Comparison of ENCODE assay signal across 8 cellular contexts in genomic region chr14:55133416-55133815, GRCh38. TPM values are rescaled to one million over a fixed set of nuclear protein-coding genes. Genes with fewer than 3 reads are reported as not detected.
DNase-seq lines count a peak whose midpoint lies in the region; ATAC-seq and TF ChIP-seq lines count a peak whose summit lies in the region.

No MANE protein-coding gene starts in this region.

- no peaks in the 10 kb centered on the region for H3K9me3 Mint-ChIP-seq in endodermal cell
- H3K9me3 Mint-ChIP-seq in CD8-positive, alpha-beta T cell, result no peaks in the 10 kb centered on the region

- peak; percentile 15 for TF ChIP-seq CTCF in DND-41 (IDR thresholded peaks at IDR 0.05; ENCODE audit: borderline replicate concordance, extremely low read depth, low read length, poor library complexity, severe bottlenecking)
- peak; percentile 52 for TF ChIP-seq CTCF in endodermal cell (conservative IDR thresholded peaks at IDR 0.05)
- TF ChIP-seq CTCF in CD8-positive, alpha-beta T cell (IDR thresholded peaks at IDR 0.05), result no peak

- H4K20me1 ChIP-seq in DND-41 (ENCODE audit: insufficient read depth, low read length), result no peaks in the 10 kb centered on the region

- WGBS in endodermal cell (ENCODE audit: insufficient coverage in 1 of 2, insufficient read length in 1 of 2), 2 experiments, result 92 to 100% methylated on average over 4 of the region's 4 CpGs
- no CpG with 5 or more reads among the region's 4 CpGs for WGBS in trophoblast cell (ENCODE audit: extremely low coverage, insufficient coverage, insufficient read length)

- intact Hi-C loops in CD8-positive, alpha-beta T cell (cut with DNase I, micrococcal nuclease), result loop anchor here in 1 of 2 experiments (2.0 kb wide), 1 partner anchor 45 kb away; no protein-coding TSS in a partner anchor

- H4K12ac ChIP-seq in trophoblast cell (ENCODE audit: low read depth, low read length), result no peak overlapping the region

- H3K4me1 Mint-ChIP-seq in endodermal cell, result peaks cover 5% of the 10 kb centered on the region
- H3K4me1 Mint-ChIP-seq in CD8-positive, alpha-beta T cell (ENCODE audit: low read depth), result peaks cover 12% of the 10 kb centered on the region

- no peak overlapping the region for H2BK12ac ChIP-seq in trophoblast cell (ENCODE audit: low read length)

- peak overlapping the region; percentile 73 for H3K4ac ChIP-seq in trophoblast cell (ENCODE audit: low read depth, low read length)

- no peak overlapping the region for H2AK5ac ChIP-seq in trophoblast cell (ENCODE audit: low read length)

- H4K91ac ChIP-seq in trophoblast cell (ENCODE audit: low read depth, low read length), result no peak overlapping the region

- CTCF ChIA-PET in CD8-positive, alpha-beta T cell (lab: Charles Lee), result interaction anchor here (0.7 kb wide), 1 partner anchor 44 kb away, joined by 3 read pairs; no protein-coding TSS in a partner anchor

- H2AFZ ChIP-seq in DND-41 (ENCODE audit: low read depth, low read length) (no peak overlapping the region), trophoblast cell (ENCODE audit: insufficient read depth, low read length, poor library complexity) (no peak overlapping the region)

- H3K4me2 ChIP-seq in DND-41 (ENCODE audit: insufficient read depth, low read length) (no peak overlapping the region), trophoblast cell (ENCODE audit: low read length) (no peak overlapping the region)

- ATAC-seq in DND-41 (ENCODE audit: insufficient read depth, low read depth) (no peak), left lobe of liver (no peak)
- ATAC-seq in CD8-positive, alpha-beta T cell, result no peak

- H3K27ac ChIP-seq in DND-41 (ENCODE audit: low read length) (no peak overlapping the region), endodermal cell (ENCODE audit: low read depth, low read length) (no peak overlapping the region), trophoblast cell (ENCODE audit: low read depth, low read length) (no peak overlapping the region)
- no peak overlapping the region for H3K27ac ChIP-seq in CD8-positive, alpha-beta T cell (ENCODE audit: low read depth, low read length)

- H3K23ac ChIP-seq in trophoblast cell (ENCODE audit: low read length), result no peak overlapping the region

- H3K36me3 ChIP-seq in DND-41 (ENCODE audit: insufficient read depth, low read length) (no peaks in the 10 kb centered on the region), endodermal cell (ENCODE audit: control insufficient read depth, insufficient read depth, low read length) (no peaks in the 10 kb centered on the region), trophoblast cell (ENCODE audit: control insufficient read depth in 1 of 2, insufficient read depth in 2 of 2, low read length in 2 of 2) (peaks cover 2 to 7% of the 10 kb centered on the region in 2 experiments)
- no peaks in the 10 kb centered on the region for H3K36me3 ChIP-seq in CD8-positive, alpha-beta T cell (ENCODE audit: insufficient read depth, low read length)

- no peak overlapping the region for H3K4me3 Mint-ChIP-seq in endodermal cell
- no peak overlapping the region for H3K4me3 Mint-ChIP-seq in CD8-positive, alpha-beta T cell

- no peak overlapping the region for H3K18ac ChIP-seq in trophoblast cell (ENCODE audit: low read length)

- POLR2A ChIA-PET in CD8-positive, alpha-beta T cell (lab: Charles Lee), result interaction anchor here (0.6 kb wide), 1 partner anchor 44 kb away, joined by 3 read pairs; no protein-coding TSS in a partner anchor

- H3K79me2 ChIP-seq in DND-41 (ENCODE audit: insufficient read depth, low read length), result no peaks in the 10 kb centered on the region
- peaks cover 11% of the 10 kb centered on the region for H3K79me2 ChIP-seq in trophoblast cell (ENCODE audit: control insufficient read depth, insufficient read depth, low read length, poor library complexity)

- H3K79me1 ChIP-seq in trophoblast cell (ENCODE audit: low read length), result peaks cover 11% of the 10 kb centered on the region

- H3K27me3 ChIP-seq in DND-41 (ENCODE audit: insufficient read depth, low read length, poor library complexity), result no peaks in the 10 kb centered on the region
- H3K27me3 ChIP-seq in endodermal cell (ENCODE audit: control insufficient read depth, insufficient read depth, low read length, poor library complexity, severe bottlenecking), result peaks cover 42% of the 10 kb centered on the region
- H3K27me3 ChIP-seq in trophoblast cell (ENCODE audit: insufficient read depth, low read length), result no peaks in the 10 kb centered on the region
- no peaks in the 10 kb centered on the region for H3K27me3 ChIP-seq in CD8-positive, alpha-beta T cell (ENCODE audit: insufficient read depth, low read length)

- H3K4me1 ChIP-seq in DND-41 (ENCODE audit: insufficient read depth, low read length) (no peaks in the 10 kb centered on the region), endodermal cell (ENCODE audit: control insufficient read depth, insufficient read depth, low read length) (no peaks in the 10 kb centered on the region), trophoblast cell (ENCODE audit: control insufficient read depth in 1 of 2, insufficient read depth in 2 of 2, low read length in 2 of 2) (peaks cover 13 to 23% of the 10 kb centered on the region in 2 experiments)
- peaks cover 8% of the 10 kb centered on the region for H3K4me1 ChIP-seq in CD8-positive, alpha-beta T cell (ENCODE audit: insufficient read depth, low read length)

- H3K4me3 ChIP-seq in DND-41 (ENCODE audit: low read depth in 1 of 2, low read length in 2 of 2) (no peak overlapping the region), endodermal cell (ENCODE audit: low read length) (no peak overlapping the region), trophoblast cell (ENCODE audit: low read depth, low read length) (no peak overlapping the region)
- H3K4me3 ChIP-seq in CD8-positive, alpha-beta T cell (ENCODE audit: low read depth, low read length), result no peak overlapping the region

- no peak overlapping the region for H2BK5ac ChIP-seq in trophoblast cell (ENCODE audit: low read depth, low read length, poor library complexity)

- no peaks in the 10 kb centered on the region for H3K36me3 Mint-ChIP-seq in endodermal cell (ENCODE audit: low read depth)
- H3K36me3 Mint-ChIP-seq in CD8-positive, alpha-beta T cell, result no peaks in the 10 kb centered on the region

- DNase-seq in DND-41, result no peak
- peak; percentile 30 for DNase-seq in NCI-H1048 (lab: John Stamatoyannopoulos, UW)
- DNase-seq in endodermal cell, result no peak
- peak; percentile 30 to 70 for DNase-seq in trophoblast cell
- DNase-seq in left lobe of liver (ENCODE audit: low spot score), result no peak
- DNase-seq in CD8-positive, alpha-beta T cell, result no peak
- DNase-seq in retina, result no peak
- no peak for DNase-seq in epidermal melanocyte (ENCODE audit: insufficient read length, low spot score)

- H3K9ac ChIP-seq in DND-41 (ENCODE audit: low read depth, low read length) (no peak overlapping the region), endodermal cell (ENCODE audit: extremely low read depth, low read length, poor library complexity, severe bottlenecking) (no peak overlapping the region), trophoblast cell (ENCODE audit: low read length) (no peak overlapping the region)

- H4K8ac ChIP-seq in trophoblast cell (ENCODE audit: low read depth, low read length), result no peak overlapping the region

- H3K27ac Mint-ChIP-seq in endodermal cell, result no peak overlapping the region
- H3K27ac Mint-ChIP-seq in CD8-positive, alpha-beta T cell, result no peak overlapping the region

- H2BK120ac ChIP-seq in trophoblast cell (ENCODE audit: insufficient read depth, low read length, poor library complexity), result no peak overlapping the region

- peaks cover 39% of the 10 kb centered on the region for H3K27me3 Mint-ChIP-seq in endodermal cell (ENCODE audit: insufficient read depth)
- peaks cover 23% of the 10 kb centered on the region for H3K27me3 Mint-ChIP-seq in CD8-positive, alpha-beta T cell (ENCODE audit: low read depth)

- no peak overlapping the region for H3K14ac ChIP-seq in trophoblast cell (ENCODE audit: low read length)

- H3K9me3 ChIP-seq in DND-41 (ENCODE audit: insufficient read depth, low read length, severe bottlenecking) (no peaks in the 10 kb centered on the region), endodermal cell (ENCODE audit: control insufficient read depth, low read length) (no peaks in the 10 kb centered on the region), trophoblast cell (ENCODE audit: insufficient read depth, low read depth, low read length) (no peaks in the 10 kb centered on the region)
- H3K9me3 ChIP-seq in CD8-positive, alpha-beta T cell (ENCODE audit: low read length), result no peaks in the 10 kb centered on the region

RNA-seq across cellular contexts. Expression of gene LGALS3, which starts 4.4 kb away (rescaled TPM):
- total RNA-seq in endodermal cell, result 1 to 10 TPM; 1.0 to 2.0 TPM
- 2.7 TPM for polyA plus RNA-seq in endodermal cell (2013, experiment 1 of 2)
- 3.9 TPM for polyA plus RNA-seq in endodermal cell (2013, experiment 2 of 2)
- 107 and 114 TPM in 2 replicates for polyA plus RNA-seq in trophoblast cell (2013)
- 3.9 TPM for total RNA-seq in left lobe of liver
- 1 to 10 TPM; 7.5 to 7.8 TPM for total RNA-seq in CD8-positive, alpha-beta T cell

RNA-seq across cellular contexts. Expression of gene DLGAP5, which starts 58.0 kb away (rescaled TPM):
- total RNA-seq in endodermal cell (100 to 1,000 TPM in 1 of 2 donors, 10 to 100 TPM in 1; 71.1 to 112 TPM), left lobe of liver (0.33 TPM)
- polyA plus RNA-seq in endodermal cell (2013, experiment 1 of 2), result 89.9 TPM
- polyA plus RNA-seq in endodermal cell (2013, experiment 2 of 2), result 99.2 TPM
- 39.9 and 44.8 TPM in 2 replicates for polyA plus RNA-seq in trophoblast cell (2013)
- total RNA-seq in CD8-positive, alpha-beta T cell, result under 1 TPM in 1 of 2 experiments, not detected in 1; 0.54 TPM

Comparison
In these comparisons a context has a peak if more than half of its experiments do, and no peak if none do; other contexts are left out.
1. DNase-seq: peak in NCI-H1048 (single experiment) and trophoblast cell (2 of 2); none in DND-41 (single experiment), endodermal cell (single experiment), left lobe of liver (single experiment), CD8-positive, alpha-beta T cell (0 of 7), retina (single experiment) and epidermal melanocyte (single experiment).
2. RNA of gene DLGAP5, which starts 58.0 kb away (total RNA-seq): 71.1 to 112 TPM in endodermal cell; 0.54 TPM in CD8-positive, alpha-beta T cell and 0.33 TPM in left lobe of liver (single experiment); every median in the first group is over 10 times any median in the second.